Comparison of ENCODE assay signal across 10 cellular contexts in genomic region chr2:176118606-176119370, GRCh38. TPM values are rescaled to one million over a fixed set of nuclear protein-coding genes. Genes with fewer than 3 reads are reported as not detected.
A peak's percentile ranks its signal among the peaks of the same experiment; 100 is the strongest.
DNase-seq lines count a peak whose midpoint lies in the region; ATAC-seq and TF ChIP-seq lines count a peak whose summit lies in the region.
"Had no signal": no experiment of that assay in that cellular context is flagged by ENCODE, and none has a peak within 500 bp of the region (broad histone marks: within the 10 kb centered on the region; RNA-seq: fewer than 3 reads in every experiment).

No MANE protein-coding gene starts in this region.

- TF ChIP-seq CTCF in GM06990 (IDR thresholded peaks at IDR 0.05; ENCODE audit: insufficient read depth, low read length, poor library complexity, severe bottlenecking) (peak; percentile 72), epithelial cell of proximal tubule (conservative IDR thresholded peaks at IDR 0.05; ENCODE audit: low read depth, low read length) (peak; percentile 77)

- peaks cover 0 to 53% (median 19%) of the 10 kb centered on the region in 9 donors for H3K9me3 Mint-ChIP-seq in naive thymus-derived CD8-positive, alpha-beta T cell

- DNase-seq in 8988T (peak; percentile 81), GM06990 (ENCODE audit: extremely low read depth, insufficient read length) (no peak), NOMO-1 (lab: John Stamatoyannopoulos, UW; ENCODE audit: unreplicated experiment in 2 of 2) (peak; percentile 18 to 27), epithelial cell of proximal tubule (ENCODE audit: low read depth) (no peak), DMS 273 (lab: John Stamatoyannopoulos, UW; ENCODE audit: unreplicated experiment) (no peak)
- DNase-seq in naive thymus-derived CD8-positive, alpha-beta T cell, result no peak
- DNase-seq: activated CD8-positive, alpha-beta memory T cell treated with anti-CD3 and anti-CD28 coated beads, Interleukin-2, amount 50 U/mL, for 48 hours had no signal

- peaks cover 7 to 23% (median 8%) of the 10 kb centered on the region in 3 donors for H3K36me3 Mint-ChIP-seq in naive thymus-derived CD8-positive, alpha-beta T cell

- H3K27me3 ChIP-seq in GM06990 (replicated peaks; ENCODE audit: control insufficient read depth, insufficient read depth, low read length), result peaks cover 4% of the 10 kb centered on the region

- peak overlapping the region in 2 of 10 donors; percentile 58 to 78 for H3K27ac Mint-ChIP-seq in naive thymus-derived CD8-positive, alpha-beta T cell

- ATAC-seq in naive thymus-derived CD8-positive, alpha-beta T cell, result no peak
- ATAC-seq in HG03097 (IDR thresholded peaks at IDR 0.05; ENCODE audit: low FRiP score, unreplicated experiment), result no peak
- no peak for ATAC-seq in HG03159 (IDR thresholded peaks at IDR 0.05; ENCODE audit: unreplicated experiment)

- H3K4me1 Mint-ChIP-seq in naive thymus-derived CD8-positive, alpha-beta T cell, result peaks cover 6 to 14% (median 10%) of the 10 kb centered on the region in 4 donors

- H3K4me3 Mint-ChIP-seq in naive thymus-derived CD8-positive, alpha-beta T cell, result peak overlapping the region in 1 of 10 donors; percentile 71

- H3K4me3 ChIP-seq in GM06990 (replicated peaks; ENCODE audit: low read depth, low read length), result no peak overlapping the region
- H3K4me3 ChIP-seq in epithelial cell of proximal tubule (ENCODE audit: low read depth, low read length), result peak overlapping the region; percentile 49
- H3K4me3 ChIP-seq: prostate gland had no signal

- H3K27me3 Mint-ChIP-seq in naive thymus-derived CD8-positive, alpha-beta T cell, result peaks cover 53 to 85% (median 70%) of the 10 kb centered on the region in 5 donors

- POLR2A ChIA-PET in naive thymus-derived CD8-positive, alpha-beta T cell (lab: Charles Lee), result no interaction called here

- H3K36me3 ChIP-seq in GM06990 (ENCODE audit: control insufficient read depth, insufficient read depth, low read length), result no peaks in the 10 kb centered on the region
- H3K36me3 ChIP-seq: prostate gland had no signal

RNA-seq across cellular contexts. Expression of gene HOXD10, which starts 2.2 kb away (rescaled TPM):
- total RNA-seq in epithelial cell of proximal tubule, result 14.3 and 18.8 TPM in 2 replicates
- total RNA-seq in naive thymus-derived CD8-positive, alpha-beta T cell, result not detected
- polyA plus RNA-seq in naive thymus-derived CD8-positive, alpha-beta T cell, result not detected

RNA-seq across cellular contexts. Expression of gene HOXD9, which starts 3.7 kb away (rescaled TPM):
- total RNA-seq in epithelial cell of proximal tubule, result 9.8 and 11.5 TPM in 2 replicates
- not detected for total RNA-seq in naive thymus-derived CD8-positive, alpha-beta T cell
- not detected for polyA plus RNA-seq in naive thymus-derived CD8-positive, alpha-beta T cell

RNA-seq across cellular contexts. Expression of gene HOXD8, which starts 10.7 kb away (rescaled TPM):
- total RNA-seq in epithelial cell of proximal tubule, result 18.0 and 26.5 TPM in 2 replicates
- total RNA-seq in naive thymus-derived CD8-positive, alpha-beta T cell, result not detected
- not detected for polyA plus RNA-seq in naive thymus-derived CD8-positive, alpha-beta T cell

RNA-seq across cellular contexts. Expression of gene HOXD11, which starts 11.7 kb away (rescaled TPM):
- 17.5 and 25.1 TPM in 2 replicates for total RNA-seq in epithelial cell of proximal tubule
- not detected for total RNA-seq in naive thymus-derived CD8-positive, alpha-beta T cell
- not detected for polyA plus RNA-seq in naive thymus-derived CD8-positive, alpha-beta T cell

RNA-seq across cellular contexts. Expression of gene HOXD12, which starts 19.2 kb away (rescaled TPM):
- not detected in 2 replicates for total RNA-seq in epithelial cell of proximal tubule
- not detected for total RNA-seq in naive thymus-derived CD8-positive, alpha-beta T cell
- polyA plus RNA-seq in naive thymus-derived CD8-positive, alpha-beta T cell, result not detected

Comparison
In these comparisons a context has a peak if more than half of its experiments do, and no peak if none do; other contexts are left out.
1. DNase-seq: peak in 8988T (single experiment) and NOMO-1 (2 of 2); none in GM06990 (single experiment), epithelial cell of proximal tubule (single experiment), DMS 273 (single experiment) and naive thymus-derived CD8-positive, alpha-beta T cell (0 of 10).
2. RNA of gene HOXD10, which starts 2.2 kb away (total RNA-seq): 14.3 to 18.8 TPM in epithelial cell of proximal tubule; not detected in naive thymus-derived CD8-positive, alpha-beta T cell; every median in the first group is over 10 times any median in the second.
3. RNA of gene HOXD9, which starts 3.7 kb away (total RNA-seq): 9.8 to 11.5 TPM in epithelial cell of proximal tubule; not detected in naive thymus-derived CD8-positive, alpha-beta T cell; every median in the first group is over 10 times any median in the second.
4. RNA of gene HOXD8, which starts 10.7 kb away (total RNA-seq): 18.0 to 26.5 TPM in epithelial cell of proximal tubule; not detected in naive thymus-derived CD8-positive, alpha-beta T cell; every median in the first group is over 10 times any median in the second.